ENCODE assay signal across 34 cellular contexts in the genomic region with DNA sequence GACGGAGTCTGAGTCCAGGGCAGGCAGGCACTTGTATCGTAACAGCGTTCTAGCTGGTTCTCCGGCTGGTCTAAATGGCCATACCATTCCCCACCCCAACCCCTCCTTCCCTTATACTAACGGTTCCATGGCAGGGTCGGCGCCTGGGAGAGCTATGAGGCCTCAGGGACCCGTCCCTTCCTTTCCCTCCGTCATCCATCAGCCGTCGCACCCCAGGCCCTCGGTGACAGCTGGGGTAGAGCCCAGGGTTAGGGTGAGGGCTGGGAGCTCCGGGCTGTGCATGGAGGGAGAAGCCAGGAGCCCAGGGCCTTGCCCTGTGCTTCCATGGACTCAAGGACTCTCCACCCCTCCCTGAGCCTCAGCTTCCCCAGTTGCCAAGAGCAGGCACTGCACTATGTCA.
"Had no signal": no experiment of that assay in that cellular context is flagged by ENCODE, and none has a peak within 500 bp of the region (broad histone marks: within the 10 kb centered on the region; RNA-seq: fewer than 3 reads in every experiment).

No MANE protein-coding gene starts in this region.

- H3K4me2 ChIP-seq: KMS-11 had no signal

- DNase-seq: Karpas-422, Kasumi-1, MG63, MM.1S, MV-4-11, NCI-H1048, NCI-H1092, NCI-H1092 treated with DMSO at 0.1 percent for 48 hours, NCI-H1105, NCI-H1105 treated with DMSO at 0.1 percent for 48 hours, NCI-H1417, NCI-H1417 treated with DMSO at 0.1 percent for 48 hours, NCI-H1436 treated with DMSO at 0.1 percent for 48 hours, NCI-H146, NCI-H1694, NCI-H1694 treated with DMSO at 0.1 percent for 48 hours, NCI-H187, NCI-H187 treated with DMSO at 0.1 percent for 48 hours, NCI-H1930, NCI-H2029, NCI-H2029 treated with DMSO at 0.1 percent for 48 hours, NCI-H2081, NCI-H2081 treated with DMSO at 0.1 percent for 48 hours, NCI-H2107, NCI-H2171, NCI-H2227 treated with DMSO at 0.1 percent for 48 hours, NCI-H226, NCI-H345, NCI-H446, NCI-H446 treated with DMSO at 0.1 percent for 48 hours, NCI-H510A, NCI-H510A treated with DMSO at 0.1 percent for 48 hours, NCI-H524 had no signal

- H3K27ac ChIP-seq: KMS-11 had no signal

- H3K36me3 ChIP-seq: MG63 had no signal

- H3K9ac ChIP-seq: KMS-11 had no signal

- H3K4me3 ChIP-seq: MG63 had no signal

- H3K9me3 ChIP-seq: MG63 had no signal
